25 cellular contexts compared by ENCODE assay signal in the genomic region with DNA sequence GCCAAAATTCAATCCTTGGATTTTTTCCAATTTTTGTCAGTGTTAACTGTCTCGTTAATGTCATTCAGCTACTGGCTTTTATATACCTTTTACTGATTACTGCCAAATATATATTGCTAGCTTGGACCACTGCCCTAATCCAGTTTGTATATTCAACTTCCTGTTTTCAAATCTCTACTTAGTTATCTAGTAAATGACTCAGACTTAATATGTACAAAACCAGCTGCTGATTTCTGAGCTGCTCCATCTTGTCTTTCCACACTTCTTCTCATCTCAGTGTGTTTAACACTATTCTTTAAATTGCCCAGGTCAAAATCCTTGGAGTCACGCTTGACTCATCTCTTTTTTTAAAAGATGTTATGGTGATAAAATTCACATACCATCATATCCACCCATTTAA.
DNase-seq lines count a peak whose midpoint lies in the region; ATAC-seq and TF ChIP-seq lines count a peak whose summit lies in the region.
"Had no signal": no experiment of that assay in that cellular context is flagged by ENCODE, and none has a peak within 500 bp of the region (broad histone marks: within the 10 kb centered on the region; RNA-seq: fewer than 3 reads in every experiment).

No MANE protein-coding gene starts in this region.

- no peaks in the 10 kb centered on the region for H3K27me3 ChIP-seq in BE2C
- H3K27me3 ChIP-seq: esophagus muscularis mucosa, heart left ventricle, tibial nerve had no signal

- H3K4me3 ChIP-seq in BE2C (ENCODE audit: low read depth, low read length) (peak overlapping the region; percentile 28), choroid plexus epithelial cell (ENCODE audit: low read depth, low read length) (no peak overlapping the region)
- H3K4me3 ChIP-seq: A549, esophagus muscularis mucosa, heart left ventricle, tibial nerve had no signal

- no peaks in the 10 kb centered on the region for H3K9me3 ChIP-seq in BE2C
- H3K9me3 ChIP-seq: A549, esophagus muscularis mucosa, heart left ventricle, tibial nerve had no signal

- no peaks in the 10 kb centered on the region for H3K36me3 ChIP-seq in BE2C
- H3K36me3 ChIP-seq: esophagus muscularis mucosa, heart left ventricle, tibial nerve had no signal

- TF ChIP-seq POLR2A in erythroblast (IDR thresholded peaks at IDR 0.05; ENCODE audit: low read length): no peak

- DNase-seq in BE2C (peak; percentile 45), NCI-H1105 (lab: John Stamatoyannopoulos, UW) (peak; percentile 57), NCI-H82 (lab: John Stamatoyannopoulos, UW) (peak; percentile 17), choroid plexus epithelial cell (ENCODE audit: low read depth) (peak; percentile 20), HEK293T (ENCODE audit: extremely low spot score) (no peak), erythroblast (lab: John Stamatoyannopoulos, UW) (no peak)
- no peak for DNase-seq in stimulated activated CD4-positive, alpha-beta T cell treated with anti-CD3 and anti-CD28 coated beads, Interleukin-15, amount 100 ng/mL, for 24 hours
- DNase-seq: activated CD4-positive, alpha-beta memory T cell treated with anti-CD3 and anti-CD28 coated beads for 36 hours; activated naive CD4-positive, alpha-beta T cell; AML-193; CD4-positive, alpha-beta T cell; dermis blood vessel endothelial cell; endodermal cell; foreskin melanocyte; heart left ventricle; naive thymus-derived CD4-positive, alpha-beta T cell; NCI-H1436 treated with DMSO at 0.1 percent for 48 hours; NCI-H510A treated with DMSO at 0.1 percent for 48 hours; stimulated activated CD4-positive, alpha-beta T cell treated with anti-CD3 and anti-CD28 coated beads, Interleukin-4, amount 100 ng/mL, for 4 hours had no signal

- no peak for TF ChIP-seq CTCF in BE2C (IDR thresholded peaks at IDR 0.05; ENCODE audit: low read depth, low read length)
- no peak for TF ChIP-seq CTCF in choroid plexus epithelial cell (conservative IDR thresholded peaks at IDR 0.05; ENCODE audit: low read depth, low read length)

- H3K4me1 ChIP-seq in BE2C: peaks cover 22% of the 10 kb centered on the region
- H3K4me1 ChIP-seq: A549, esophagus muscularis mucosa, heart left ventricle, tibial nerve had no signal

- POLR2A ChIA-PET in HEK293T (lab: Yijun Ruan, JAX): no interaction called here

- no peak for ATAC-seq in GM18511 (IDR thresholded peaks at IDR 0.05; ENCODE audit: unreplicated experiment)
- ATAC-seq: A549; activated CD4-positive, CD25-positive, alpha-beta regulatory T cell treated with anti-CD3 and anti-CD28 coated beads, Interleukin-2, amount 50 U/mL, for 24 hours; heart left ventricle; naive thymus-derived CD4-positive, alpha-beta T cell; sciatic nerve had no signal

- CTCF ChIA-PET in HEK293T (lab: Yijun Ruan, JAX): no interaction called here

TF ChIP-seq in HEK293T, 16 proteins besides CTCF, POLR2A, EP300 and RAD21:
- TF ChIP-seq FOXM1 (IDR thresholded peaks at IDR 0.05; ENCODE audit: borderline replicate concordance): no peak
- no peak for TF ChIP-seq BHLHE40 (IDR thresholded peaks at IDR 0.05; ENCODE audit: borderline replicate concordance)
- no peak for TF ChIP-seq FOXK2 (IDR thresholded peaks at IDR 0.05)
- TF ChIP-seq ZNF384 (IDR thresholded peaks at IDR 0.05): no peak
- TF ChIP-seq ARNT (IDR thresholded peaks at IDR 0.05): no peak
- no peak for TF ChIP-seq TARDBP (IDR thresholded peaks at IDR 0.05)
- TF ChIP-seq, protein P1, sequence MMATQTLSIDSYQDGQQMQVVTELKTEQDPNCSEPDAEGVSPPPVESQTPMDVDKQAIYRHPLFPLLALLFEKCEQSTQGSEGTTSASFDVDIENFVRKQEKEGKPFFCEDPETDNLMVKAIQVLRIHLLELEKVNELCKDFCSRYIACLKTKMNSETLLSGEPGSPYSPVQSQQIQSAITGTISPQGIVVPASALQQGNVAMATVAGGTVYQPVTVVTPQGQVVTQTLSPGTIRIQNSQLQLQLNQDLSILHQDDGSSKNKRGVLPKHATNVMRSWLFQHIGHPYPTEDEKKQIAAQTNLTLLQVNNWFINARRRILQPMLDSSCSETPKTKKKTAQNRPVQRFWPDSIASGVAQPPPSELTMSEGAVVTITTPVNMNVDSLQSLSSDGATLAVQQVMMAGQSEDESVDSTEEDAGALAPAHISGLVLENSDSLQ (IDR thresholded peaks at IDR 0.05): no peak
- no peak for TF ChIP-seq SP1 (IDR thresholded peaks at IDR 0.05)
- no peak for TF ChIP-seq CTBP1 (IDR thresholded peaks at IDR 0.05; ENCODE audit: borderline replicate concordance)
- no peak for TF ChIP-seq SUZ12 (IDR thresholded peaks at IDR 0.05)
- TF ChIP-seq ELF4 (IDR thresholded peaks at IDR 0.05): no peak
- no peak for TF ChIP-seq LEF1 (IDR thresholded peaks at IDR 0.05; ENCODE audit: borderline replicate concordance)
- TF ChIP-seq NFRKB (IDR thresholded peaks at IDR 0.05): no peak
- TF ChIP-seq HDGF (IDR thresholded peaks at IDR 0.05; ENCODE audit: borderline replicate concordance): no peak
- no peak for TF ChIP-seq L3MBTL2 (conservative IDR thresholded peaks at IDR 0.05)
- TF ChIP-seq FOXA1 (IDR thresholded peaks at IDR 0.05): no peak

Comparison
In these comparisons a context has a peak if more than half of its experiments do, and no peak if none do; other contexts are left out.
1. DNase-seq: peak in BE2C (single experiment), NCI-H1105 (single experiment), NCI-H82 (single experiment) and choroid plexus epithelial cell (single experiment); none in HEK293T (single experiment), stimulated activated CD4-positive, alpha-beta T cell treated with anti-CD3 and anti-CD28 coated beads, Interleukin-15, amount 100 ng/mL, for 24 hours (single experiment) and erythroblast (0 of 2).